ENCODE assay signal across 10 cellular contexts in genomic region chr9:121261107-121261460, GRCh38. TPM values are rescaled to one million over a fixed set of nuclear protein-coding genes. Genes with fewer than 3 reads are reported as not detected.
DNase-seq lines count a peak whose midpoint lies in the region; ATAC-seq, FAIRE-seq and TF ChIP-seq lines count a peak whose summit lies in the region.
"Had no signal": no experiment of that assay in that cellular context is flagged by ENCODE, and none has a peak within 500 bp of the region (broad histone marks: within the 10 kb centered on the region; RNA-seq: fewer than 3 reads in every experiment).

No MANE protein-coding gene starts in this region.

- peak overlapping the region; percentile 21; the same call in 1 of the 2 replicates for H3K9ac ChIP-seq in BLaER1

- POLR2A ChIA-PET in CD8-positive, alpha-beta T cell (lab: Charles Lee), result no interaction called here

- H3K4me1 ChIP-seq in BLaER1, result peaks cover 46% of the 10 kb centered on the region
- no peaks in the 10 kb centered on the region for H3K4me1 ChIP-seq in CD8-positive, alpha-beta T cell (ENCODE audit: insufficient read depth, low read length)

- H3K27me3 Mint-ChIP-seq in CD8-positive, alpha-beta T cell (ENCODE audit: low read depth), result peaks cover 3% of the 10 kb centered on the region
- H3K27me3 Mint-ChIP-seq: memory B cell had no signal

- no peak overlapping the region for H3K4me3 Mint-ChIP-seq in CD8-positive, alpha-beta T cell
- H3K4me3 Mint-ChIP-seq: memory B cell had no signal

- no peaks in the 10 kb centered on the region for H3K9me3 ChIP-seq in BLaER1
- H3K9me3 ChIP-seq in CD8-positive, alpha-beta T cell (ENCODE audit: low read length), result no peaks in the 10 kb centered on the region

- no peaks in the 10 kb centered on the region for H3K9me3 Mint-ChIP-seq in CD8-positive, alpha-beta T cell
- H3K9me3 Mint-ChIP-seq: memory B cell had no signal

- CTCF ChIA-PET in CD8-positive, alpha-beta T cell (lab: Charles Lee), result interaction anchor here (1.0 to 1.9 kb wide), 2 partner anchors 48 to 59 kb away, joined by 3 to 6 read pairs; no protein-coding TSS in a partner anchor

- peak overlapping the region; percentile 74 for H3K4me2 ChIP-seq in BLaER1

- no peak for ATAC-seq in HG03565 (IDR thresholded peaks at IDR 0.05; ENCODE audit: unreplicated experiment)
- no peak for ATAC-seq in CD8-positive, alpha-beta T cell

- no peak overlapping the region for H3K27ac Mint-ChIP-seq in CD8-positive, alpha-beta T cell
- H3K27ac Mint-ChIP-seq: memory B cell had no signal

- peak overlapping the region; percentile 20; the same call in 1 of the 2 replicates for H3K27ac ChIP-seq in BLaER1
- H3K27ac ChIP-seq in cingulate gyrus (ENCODE audit: low read depth, low read length), result peak overlapping the region; percentile 81
- H3K27ac ChIP-seq in CD8-positive, alpha-beta T cell (ENCODE audit: low read depth, low read length), result no peak overlapping the region
- H3K27ac ChIP-seq: cardiac muscle cell had no signal

- TF ChIP-seq CTCF in CD8-positive, alpha-beta T cell (IDR thresholded peaks at IDR 0.05), result no peak

- intact Hi-C loops in CD8-positive, alpha-beta T cell (cut with DNase I, micrococcal nuclease), result no loop called here

- H3K27me3 ChIP-seq in BLaER1, result no peaks in the 10 kb centered on the region
- no peaks in the 10 kb centered on the region for H3K27me3 ChIP-seq in CD8-positive, alpha-beta T cell (ENCODE audit: insufficient read depth, low read length)
- H3K27me3 ChIP-seq: cardiac muscle cell had no signal

- peak; percentile 5 for DNase-seq in NCI-H1694 (lab: John Stamatoyannopoulos, UW)
- DNase-seq in midbrain (lab: John Stamatoyannopoulos, UW), result peak; percentile 90
- DNase-seq in RCC 7860 (ENCODE audit: low spot score), result no peak
- DNase-seq in CD8-positive, alpha-beta T cell, result no peak
- DNase-seq in HuH-7.5 (ENCODE audit: low spot score), result no peak

- no peak overlapping the region for H3K4me3 ChIP-seq in BLaER1
- H3K4me3 ChIP-seq in CD8-positive, alpha-beta T cell (ENCODE audit: low read depth, low read length), result no peak overlapping the region
- H3K4me3 ChIP-seq: cardiac muscle cell had no signal

- no peaks in the 10 kb centered on the region for H3K4me1 Mint-ChIP-seq in CD8-positive, alpha-beta T cell (ENCODE audit: low read depth)
- H3K4me1 Mint-ChIP-seq: memory B cell had no signal

- no peaks in the 10 kb centered on the region for H3K36me3 Mint-ChIP-seq in CD8-positive, alpha-beta T cell

- H3K36me3 ChIP-seq in BLaER1, result no peaks in the 10 kb centered on the region
- H3K36me3 ChIP-seq in CD8-positive, alpha-beta T cell (ENCODE audit: insufficient read depth, low read length), result no peaks in the 10 kb centered on the region
- H3K36me3 ChIP-seq: cardiac muscle cell had no signal

- no peak for FAIRE-seq in RCC 7860 (lab: Jason Lieb, UNC)

- no peaks in the 10 kb centered on the region for H4K20me1 ChIP-seq in BLaER1

RNA-seq across cellular contexts. Expression of gene GSN, which starts 6.9 kb away (rescaled TPM):
- 1 to 10 TPM; 1.7 to 3.2 TPM for total RNA-seq in CD8-positive, alpha-beta T cell

RNA-seq across cellular contexts. Expression of gene RAB14, which starts 59.4 kb away (rescaled TPM):
- total RNA-seq in CD8-positive, alpha-beta T cell, result 10 to 100 TPM; 58.8 to 60.4 TPM

Comparison
In these comparisons a context has a peak if more than half of its experiments do, and no peak if none do; other contexts are left out.
1. DNase-seq: peak in NCI-H1694 (single experiment) and midbrain (single experiment); none in RCC 7860 (single experiment), CD8-positive, alpha-beta T cell (0 of 7) and HuH-7.5 (single experiment).